In the genomic region with DNA sequence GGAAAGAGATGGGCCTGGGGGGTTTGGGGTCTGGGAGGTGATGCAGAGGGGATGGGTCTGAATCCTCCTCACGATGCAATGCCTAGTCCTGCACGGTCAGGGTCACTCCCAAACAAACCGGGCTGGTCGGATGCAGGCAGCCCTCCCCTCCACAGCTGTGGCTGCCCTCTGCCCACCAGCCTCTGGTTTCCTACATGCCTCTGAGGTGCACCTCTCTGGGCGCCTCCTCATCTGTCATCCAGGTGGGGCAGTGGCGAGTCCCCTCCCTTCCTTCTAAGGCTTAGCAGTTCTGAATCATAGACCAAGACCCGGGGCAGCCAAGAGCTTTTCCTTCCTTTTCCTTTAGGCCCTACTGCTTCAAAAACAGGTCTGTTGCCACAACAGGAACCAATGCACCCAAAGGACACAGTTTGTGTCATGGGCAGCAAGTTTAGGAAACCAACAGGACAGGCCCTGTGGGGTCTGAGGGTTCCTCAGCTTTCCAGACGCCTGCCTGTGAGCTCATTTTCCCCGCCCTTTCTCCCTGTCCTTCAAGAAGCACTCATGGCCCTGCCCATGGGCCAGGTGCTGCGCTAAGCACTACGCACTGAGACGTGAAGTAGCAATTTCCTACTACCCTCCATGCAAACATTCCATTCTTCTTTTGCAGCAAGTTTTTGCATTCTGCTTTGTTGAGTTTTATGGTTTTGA, we compare ENCODE assay signal across 23 cellular contexts. TPM values are rescaled to one million over a fixed set of nuclear protein-coding genes. Genes with fewer than 3 reads are reported as not detected.
DNase-seq lines count a peak whose midpoint lies in the region; ATAC-seq and TF ChIP-seq lines count a peak whose summit lies in the region.
"Had no signal": no experiment of that assay in that cellular context is flagged by ENCODE, and none has a peak within 500 bp of the region (broad histone marks: within the 10 kb centered on the region; RNA-seq: fewer than 3 reads in every experiment).

No MANE protein-coding gene starts in this region.

- DNase-seq in Right ventricle myocardium inferior (ENCODE audit: missing footprints) (peak; percentile 21), heart left ventricle (no peak), upper lobe of right lung (no peak), T1000 (lab: John Stamatoyannopoulos, UW) (no peak)
- DNase-seq in activated T-cell treated with anti-CD3 and anti-CD28 coated beads, Interleukin-2, amount 50 U/mL, for 72 hours: no peak
- DNase-seq in activated CD4-positive, alpha-beta T cell treated with anti-CD3 and anti-CD28 coated beads, Interleukin-2, amount 10 ng/mL, durations not matched to agents 24 days and 14 days: no peak
- DNase-seq: activated naive CD4-positive, alpha-beta T cell treated with Interleukin-2 at 50 U/mL for 16 hours; activated T-cell treated with anti-CD3 and anti-CD28 coated beads, Interleukin-2, amount 50 U/mL, for 1 hour; C1 segment of cervical spinal cord; Calu3; central memory CD4-positive, alpha-beta T cell; EL; left cardiac atrium; NCI-H510A treated with DMSO at 0.1 percent for 48 hours; sigmoid colon; stimulated activated CD4-positive, alpha-beta T cell treated with anti-CD3 and anti-CD28 coated beads, Interleukin-15, amount 100 ng/mL, for 24 hours had no signal

- H3K36me3 ChIP-seq in heart left ventricle: no peaks in the 10 kb centered on the region
- no peaks in the 10 kb centered on the region for H3K36me3 ChIP-seq in upper lobe of right lung
- H3K36me3 ChIP-seq: esophagus muscularis mucosa, sigmoid colon had no signal

- H3K27me3 ChIP-seq in heart left ventricle (peaks cover 0 to 34% (median 2%) of the 10 kb centered on the region in 9 donors), layer of hippocampus (ENCODE audit: control insufficient read depth, insufficient read depth, low read length) (no peaks in the 10 kb centered on the region), upper lobe of right lung (peaks cover under 1% of the 10 kb centered on the region)

- H3K4me3 Mint-ChIP-seq in activated T-cell treated with anti-CD3 and anti-CD28 coated beads, Interleukin-2, amount 50 U/mL, for 72 hours: no peak overlapping the region
- no peak overlapping the region for H3K4me3 Mint-ChIP-seq in activated CD4-positive, alpha-beta T cell treated with anti-CD3 and anti-CD28 coated beads, Interleukin-2, amount 10 ng/mL, durations not matched to agents 24 days and 14 days
- H3K4me3 Mint-ChIP-seq: T-helper 2 cell treated with Interferon-gamma antibody and Interleukin-4, amounts not matched to agents 5 μg/mL and 100 μg/mL, for 36 hours had no signal

- H3K9me3 ChIP-seq in heart left ventricle (no peaks in the 10 kb centered on the region), upper lobe of right lung (no peaks in the 10 kb centered on the region)
- H3K9me3 ChIP-seq: esophagus muscularis mucosa, sigmoid colon had no signal

- TF ChIP-seq POLR2A in heart left ventricle (IDR thresholded peaks at IDR 0.05): no peak

- TF ChIP-seq CTCF in heart left ventricle (IDR thresholded peaks at IDR 0.05) (no peak), upper lobe of right lung (IDR thresholded peaks at IDR 0.05) (no peak)

- 75 to 83% (median 76%) methylated on average over 11 to 12 of the region's 12 CpGs for WGBS in heart left ventricle, 4 donors

- H3K27ac ChIP-seq in heart left ventricle: no peak overlapping the region
- peak overlapping the region; percentile 75 for H3K27ac ChIP-seq in cingulate gyrus (ENCODE audit: low read depth, low read length)
- H3K27ac ChIP-seq in layer of hippocampus (ENCODE audit: low read depth, low read length): peak overlapping the region; percentile 48
- no peak overlapping the region for H3K27ac ChIP-seq in upper lobe of right lung
- H3K27ac ChIP-seq: esophagus muscularis mucosa, HL-60, sigmoid colon had no signal

- peaks cover 35% of the 10 kb centered on the region for H3K4me1 Mint-ChIP-seq in activated T-cell treated with anti-CD3 and anti-CD28 coated beads, Interleukin-2, amount 50 U/mL, for 72 hours (ENCODE audit: low read depth)
- peaks cover 21% of the 10 kb centered on the region for H3K4me1 Mint-ChIP-seq in activated CD4-positive, alpha-beta T cell treated with anti-CD3 and anti-CD28 coated beads, Interleukin-2, amount 10 ng/mL, durations not matched to agents 24 days and 14 days

- no peak for ATAC-seq in Right ventricle myocardium inferior
- no peak for ATAC-seq in heart left ventricle
- ATAC-seq in upper lobe of right lung: peak; percentile 62
- no peak for ATAC-seq in activated T-cell treated with anti-CD3 and anti-CD28 coated beads, Interleukin-2, amount 50 U/mL, for 72 hours (replicated peaks in 1 of 2)
- ATAC-seq: left cardiac atrium had no signal

- H3K9me3 Mint-ChIP-seq in activated T-cell treated with anti-CD3 and anti-CD28 coated beads, Interleukin-2, amount 50 U/mL, for 72 hours: no peaks in the 10 kb centered on the region
- no peaks in the 10 kb centered on the region for H3K9me3 Mint-ChIP-seq in activated CD4-positive, alpha-beta T cell treated with anti-CD3 and anti-CD28 coated beads, Interleukin-2, amount 10 ng/mL, durations not matched to agents 24 days and 14 days
- H3K9me3 Mint-ChIP-seq: T-helper 2 cell treated with Interferon-gamma antibody and Interleukin-4, amounts not matched to agents 5 μg/mL and 100 μg/mL, for 36 hours had no signal

- no peaks in the 10 kb centered on the region for H3K27me3 Mint-ChIP-seq in activated T-cell treated with anti-CD3 and anti-CD28 coated beads, Interleukin-2, amount 50 U/mL, for 72 hours (ENCODE audit: low read depth)
- no peaks in the 10 kb centered on the region for H3K27me3 Mint-ChIP-seq in activated CD4-positive, alpha-beta T cell treated with anti-CD3 and anti-CD28 coated beads, Interleukin-2, amount 10 ng/mL, durations not matched to agents 24 days and 14 days

- H3K4me1 ChIP-seq in heart left ventricle (peaks cover 0 to 4% (median 0%) of the 10 kb centered on the region in 12 donors), upper lobe of right lung (no peaks in the 10 kb centered on the region)
- H3K4me1 ChIP-seq: sigmoid colon had no signal

- no peak overlapping the region for H3K27ac Mint-ChIP-seq in activated T-cell treated with anti-CD3 and anti-CD28 coated beads, Interleukin-2, amount 50 U/mL, for 72 hours
- no peak overlapping the region for H3K27ac Mint-ChIP-seq in activated CD4-positive, alpha-beta T cell treated with anti-CD3 and anti-CD28 coated beads, Interleukin-2, amount 10 ng/mL, durations not matched to agents 24 days and 14 days
- H3K27ac Mint-ChIP-seq: T-helper 2 cell treated with Interferon-gamma antibody and Interleukin-4, amounts not matched to agents 5 μg/mL and 100 μg/mL, for 36 hours had no signal

- intact Hi-C loops in Right ventricle myocardium inferior (cut with DNase I): no loop called here
- intact Hi-C loops in heart left ventricle (cut with DNase I): no loop called here
- intact Hi-C loops in upper lobe of right lung (cut with DNase I): no loop called here
- intact Hi-C loops in activated CD4-positive, alpha-beta T cell treated with anti-CD3 and anti-CD28 coated beads, Interleukin-2, amount 10 ng/mL, durations not matched to agents 24 days and 14 days (cut with micrococcal nuclease): no loop called here

- H3K4me3 ChIP-seq in heart left ventricle: no peak overlapping the region
- H3K4me3 ChIP-seq in upper lobe of right lung: no peak overlapping the region
- H3K4me3 ChIP-seq: esophagus muscularis mucosa, sigmoid colon had no signal

- no peaks in the 10 kb centered on the region for H3K36me3 Mint-ChIP-seq in activated T-cell treated with anti-CD3 and anti-CD28 coated beads, Interleukin-2, amount 50 U/mL, for 72 hours (ENCODE audit: insufficient read depth in 2 of 2)
- H3K36me3 Mint-ChIP-seq in activated CD4-positive, alpha-beta T cell treated with anti-CD3 and anti-CD28 coated beads, Interleukin-2, amount 10 ng/mL, durations not matched to agents 24 days and 14 days (ENCODE audit: low read depth): no peaks in the 10 kb centered on the region

RNA-seq across cellular contexts. Expression of a gene that starts 6.5 kb away (rescaled TPM):
- total RNA-seq in Right ventricle myocardium inferior: 8.7 TPM
- total RNA-seq in heart left ventricle: 10 to 100 TPM in 2 of 9 donors, 1 to 10 TPM in 6, under 1 TPM in 1; 0.97 to 12.7 (median 3.5) TPM
- 1 to 10 TPM; 2.3 to 8.4 TPM for polyA plus RNA-seq in heart left ventricle
- 21.2 TPM for total RNA-seq in upper lobe of right lung
- total RNA-seq in activated T-cell treated with anti-CD3 and anti-CD28 coated beads, Interleukin-2, amount 50 U/mL, for 72 hours: 10 to 100 TPM; 92.6 to 93.8 TPM
- total RNA-seq in activated CD4-positive, alpha-beta T cell treated with anti-CD3 and anti-CD28 coated beads, Interleukin-2, amount 10 ng/mL, durations not matched to agents 24 days and 14 days: 166 and 167 TPM in 2 replicates
- total RNA-seq: A673, Calu3 had no signal
- polyA plus RNA-seq: neural cell had no signal

Comparison
In these comparisons a context has a peak if more than half of its experiments do, and no peak if none do; other contexts are left out.
1. H3K27ac ChIP-seq: peak in cingulate gyrus (single experiment) and layer of hippocampus (single experiment); none in heart left ventricle (0 of 12) and upper lobe of right lung (single experiment).